In the genomic region with DNA sequence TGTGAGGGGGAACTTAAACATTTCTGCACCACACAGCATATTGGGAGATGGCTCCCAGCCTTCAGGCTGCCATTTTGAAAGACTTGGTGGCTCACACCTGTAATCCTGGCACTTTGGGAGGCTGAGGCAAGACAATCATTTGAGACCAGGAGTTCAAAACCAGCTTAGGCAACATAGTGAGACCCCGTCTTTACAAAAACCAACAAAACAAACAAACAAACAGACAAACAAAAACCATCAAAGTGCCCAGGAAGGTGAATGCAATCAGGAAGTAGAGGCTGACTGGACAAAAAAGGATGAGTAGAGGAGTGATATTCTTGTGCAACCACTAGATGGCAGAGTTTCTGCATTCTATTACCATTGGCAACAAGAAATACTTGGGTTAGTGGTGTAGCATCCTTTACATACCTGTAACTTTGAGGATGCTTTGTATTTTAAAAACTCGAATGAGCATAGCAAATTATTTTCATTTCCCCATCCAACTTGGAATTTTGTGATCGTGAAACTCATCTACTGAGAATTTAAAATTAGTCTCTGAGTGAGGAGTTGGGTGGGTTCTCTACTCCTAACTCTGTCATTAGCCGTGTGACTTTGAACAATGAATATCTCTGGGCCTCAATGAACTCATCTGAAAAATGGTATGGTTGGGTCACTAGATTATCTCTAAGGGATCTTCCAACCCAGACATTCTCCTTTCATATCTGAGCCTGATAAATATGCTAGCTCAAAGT, we compare ENCODE assay signal across 8 cellular contexts.
DNase-seq lines count a peak whose midpoint lies in the region; ATAC-seq and TF ChIP-seq lines count a peak whose summit lies in the region.

No MANE protein-coding gene starts in this region.

- H3K4me2 ChIP-seq in OCI-LY3 (ENCODE audit: low read length) = no peak overlapping the region

- no peaks in the 10 kb centered on the region for H3K36me3 ChIP-seq in OCI-LY3 (replicated peaks; ENCODE audit: low read depth, low read length)
- no peaks in the 10 kb centered on the region for H3K36me3 ChIP-seq in thoracic aorta

- no peak overlapping the region for H3K27ac ChIP-seq in OCI-LY3 (ENCODE audit: low read length)
- no peak overlapping the region for H3K27ac ChIP-seq in thoracic aorta

- H4K20me1 ChIP-seq in OCI-LY3 (ENCODE audit: insufficient read depth, low read length) = no peaks in the 10 kb centered on the region

- H3K27me3 ChIP-seq in OCI-LY3 (ENCODE audit: low read depth, low read length) (peaks cover 27% of the 10 kb centered on the region), thoracic aorta (replicated peaks; ENCODE audit: insufficient read depth) (no peaks in the 10 kb centered on the region)

- peak; percentile 65 for TF ChIP-seq CTCF in OCI-LY3 (IDR thresholded peaks at IDR 0.05; ENCODE audit: low read depth, low read length)
- peak; percentile 68 for TF ChIP-seq CTCF in cardiac fibroblast (IDR thresholded peaks at IDR 0.05; ENCODE audit: low read depth, low read length)
- TF ChIP-seq CTCF in thoracic aorta (IDR thresholded peaks at IDR 0.05) = peak; percentile 65

- ATAC-seq in GM18907 (IDR thresholded peaks at IDR 0.05; ENCODE audit: unreplicated experiment) = peak; percentile 66
- ATAC-seq in thoracic aorta (ENCODE audit: insufficient number of reproducible peaks, low FRiP score, low read depth) = peak; percentile 22
- no peak for ATAC-seq in GM19397 (IDR thresholded peaks at IDR 0.05; ENCODE audit: unreplicated experiment)

- no peaks in the 10 kb centered on the region for H3K79me2 ChIP-seq in OCI-LY3 (ENCODE audit: low read length)

- DNase-seq in DMS 273 (lab: John Stamatoyannopoulos, UW; ENCODE audit: unreplicated experiment) (peak; percentile 82), HuH-7.5 (ENCODE audit: low spot score) (peak; percentile 44), cardiac fibroblast (ENCODE audit: low read depth in 2 of 2) (peak; percentile 76 to 79), kidney glomerular epithelial cell (lab: John Stamatoyannopoulos, UW) (peak; percentile 67), thoracic aorta (ENCODE audit: low spot score) (no peak)

- H3K9me3 ChIP-seq in OCI-LY3 (ENCODE audit: insufficient read depth, low read length) (no peaks in the 10 kb centered on the region), thoracic aorta (no peaks in the 10 kb centered on the region)

- peak overlapping the region; percentile 45; the same call in 1 of the 2 replicates for H2AFZ ChIP-seq in OCI-LY3 (ENCODE audit: low read depth, low read length)

- peaks cover 13% of the 10 kb centered on the region for H3K4me1 ChIP-seq in OCI-LY3 (ENCODE audit: low read length)
- no peaks in the 10 kb centered on the region for H3K4me1 ChIP-seq in thoracic aorta (ENCODE audit: control insufficient read depth in 1 of 2, low read depth in 2 of 2)

- H3K9ac ChIP-seq in OCI-LY3 (ENCODE audit: low read length) = no peak overlapping the region

- no peak overlapping the region for H3K4me3 ChIP-seq in OCI-LY3 (ENCODE audit: low read length)
- no peak overlapping the region for H3K4me3 ChIP-seq in cardiac fibroblast (replicated peaks in 1 of 2; ENCODE audit: low read depth in 2 of 2, low read length in 2 of 2)
- H3K4me3 ChIP-seq in thoracic aorta = no peak overlapping the region
